ENCODE assay signal across 1 cellular context in the genomic region with DNA sequence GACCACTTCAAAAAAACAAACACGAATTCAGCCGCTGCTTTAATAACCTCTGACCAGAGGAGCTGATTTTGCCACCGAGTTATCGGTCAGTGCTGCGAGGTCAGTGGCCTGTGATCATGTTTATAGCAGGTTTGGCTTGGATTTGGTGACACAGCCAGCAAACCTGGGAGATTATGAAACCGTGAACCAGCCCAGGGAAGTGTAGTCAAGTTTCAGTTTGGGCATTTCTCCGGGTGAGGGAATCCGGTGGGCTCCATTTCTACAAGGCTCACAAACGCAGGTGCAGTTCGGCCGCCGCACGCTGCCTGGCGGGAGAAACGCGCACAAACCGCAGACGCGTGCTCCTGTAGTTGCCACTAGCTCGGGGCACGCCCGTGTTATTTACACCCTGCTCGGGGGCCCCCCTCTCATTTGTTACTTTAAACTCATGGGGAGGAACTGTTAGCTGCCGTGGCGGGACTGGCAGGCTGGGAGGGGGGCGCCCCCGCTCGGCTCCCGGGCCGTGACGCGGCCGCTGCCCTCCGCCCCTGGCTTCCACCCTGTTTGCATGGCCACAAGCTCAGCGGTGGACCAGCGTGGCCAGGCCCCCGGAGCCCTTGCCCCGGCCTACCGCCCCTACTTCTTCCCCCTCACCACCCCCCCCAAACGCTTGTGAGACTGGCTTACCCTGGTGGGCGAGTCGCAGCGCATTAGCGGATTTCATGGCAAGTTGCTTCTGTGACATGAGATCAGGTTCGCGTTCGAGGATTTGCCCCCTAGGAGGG.
TF ChIP-seq lines count a peak whose summit lies in the region.

No MANE protein-coding gene starts in this region.

TF ChIP-seq in HepG2, 621 proteins besides CTCF, POLR2A, EP300 and RAD21 (continued from another document):
- TF ChIP-seq, protein P1, sequence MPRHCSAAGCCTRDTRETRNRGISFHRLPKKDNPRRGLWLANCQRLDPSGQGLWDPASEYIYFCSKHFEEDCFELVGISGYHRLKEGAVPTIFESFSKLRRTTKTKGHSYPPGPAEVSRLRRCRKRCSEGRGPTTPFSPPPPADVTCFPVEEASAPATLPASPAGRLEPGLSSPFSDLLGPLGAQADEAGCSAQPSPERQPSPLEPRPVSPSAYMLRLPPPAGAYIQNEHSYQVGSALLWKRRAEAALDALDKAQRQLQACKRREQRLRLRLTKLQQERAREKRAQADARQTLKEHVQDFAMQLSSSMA (CRISPR knock-in tag; IDR thresholded peaks at IDR 0.05) = 0 out of 2 replicates have a peak, but pooled peaks have one; percentile 39
- 0 out of 2 replicates have a peak, but pooled peaks have one; percentile 44 for TF ChIP-seq ZNF563 (CRISPR knock-in tag; IDR thresholded peaks at IDR 0.05)
- TF ChIP-seq CBX2 (IDR thresholded peaks at IDR 0.05; ENCODE audit: low read depth, low read length) = peak; percentile 77; the same call in 1 of the 2 replicates
- TF ChIP-seq CBX2 (CRISPR knock-in tag; IDR thresholded peaks at IDR 0.05; ENCODE audit: low read depth) = no peak
- TF ChIP-seq, protein P2, sequence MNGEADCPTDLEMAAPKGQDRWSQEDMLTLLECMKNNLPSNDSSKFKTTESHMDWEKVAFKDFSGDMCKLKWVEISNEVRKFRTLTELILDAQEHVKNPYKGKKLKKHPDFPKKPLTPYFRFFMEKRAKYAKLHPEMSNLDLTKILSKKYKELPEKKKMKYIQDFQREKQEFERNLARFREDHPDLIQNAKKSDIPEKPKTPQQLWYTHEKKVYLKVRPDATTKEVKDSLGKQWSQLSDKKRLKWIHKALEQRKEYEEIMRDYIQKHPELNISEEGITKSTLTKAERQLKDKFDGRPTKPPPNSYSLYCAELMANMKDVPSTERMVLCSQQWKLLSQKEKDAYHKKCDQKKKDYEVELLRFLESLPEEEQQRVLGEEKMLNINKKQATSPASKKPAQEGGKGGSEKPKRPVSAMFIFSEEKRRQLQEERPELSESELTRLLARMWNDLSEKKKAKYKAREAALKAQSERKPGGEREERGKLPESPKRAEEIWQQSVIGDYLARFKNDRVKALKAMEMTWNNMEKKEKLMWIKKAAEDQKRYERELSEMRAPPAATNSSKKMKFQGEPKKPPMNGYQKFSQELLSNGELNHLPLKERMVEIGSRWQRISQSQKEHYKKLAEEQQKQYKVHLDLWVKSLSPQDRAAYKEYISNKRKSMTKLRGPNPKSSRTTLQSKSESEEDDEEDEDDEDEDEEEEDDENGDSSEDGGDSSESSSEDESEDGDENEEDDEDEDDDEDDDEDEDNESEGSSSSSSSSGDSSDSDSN (CRISPR knock-in tag; IDR thresholded peaks at IDR 0.05) = 0 out of 2 replicates have a peak, but pooled peaks have one; percentile 45
- no peak for TF ChIP-seq ZBTB21 (CRISPR knock-in tag; IDR thresholded peaks at IDR 0.05)
- no peak for TF ChIP-seq ZKSCAN5 (CRISPR knock-in tag; IDR thresholded peaks at IDR 0.05)
- TF ChIP-seq ZNF768 (CRISPR knock-in tag; IDR thresholded peaks at IDR 0.05) = peak; percentile 21; the same call in 1 of the 2 replicates
